1 cellular context compared by ENCODE assay signal in genomic region chr2:22737144-22737543, GRCh38.
TF ChIP-seq lines count a peak whose summit lies in the region.

No MANE protein-coding gene starts in this region.

TF ChIP-seq in WTC11, 78 proteins besides CTCF, POLR2A, EP300 and RAD21 (continued from another document):
- TF ChIP-seq AR (CRISPR knock-in tag; IDR thresholded peaks at IDR 0.05) (no peak), PRDM15 (CRISPR knock-in tag; IDR thresholded peaks at IDR 0.05) (no peak), ATF2 (CRISPR knock-in tag; IDR thresholded peaks at IDR 0.05; ENCODE audit: borderline replicate concordance, low read depth) (no peak), ESRRA (CRISPR knock-in tag; IDR thresholded peaks at IDR 0.05; ENCODE audit: borderline replicate concordance) (no peak), CBFB (CRISPR knock-in tag; IDR thresholded peaks at IDR 0.05; ENCODE audit: low read depth) (no peak), JAZF1 (CRISPR knock-in tag; IDR thresholded peaks at IDR 0.05) (no peak), FOXK1 (CRISPR knock-in tag; IDR thresholded peaks at IDR 0.05) (no peak), ZNF671 (CRISPR knock-in tag; IDR thresholded peaks at IDR 0.05) (no peak), NFYB (CRISPR knock-in tag; conservative IDR thresholded peaks at IDR 0.05; ENCODE audit: low read depth) (no peak), USF2 (CRISPR knock-in tag; IDR thresholded peaks at IDR 0.05) (no peak), ZMAT4 (CRISPR knock-in tag; IDR thresholded peaks at IDR 0.05) (no peak)
